In genomic region chr1:15406911-15407559, GRCh38 we compare ENCODE assay signal across 9 cellular contexts. TPM values are rescaled to one million over a fixed set of nuclear protein-coding genes. Genes with fewer than 3 reads are reported as not detected.
DNase-seq lines count a peak whose midpoint lies in the region; ATAC-seq and TF ChIP-seq lines count a peak whose summit lies in the region.
"Had no signal": no experiment of that assay in that cellular context is flagged by ENCODE, and none has a peak within 500 bp of the region (broad histone marks: within the 10 kb centered on the region; RNA-seq: fewer than 3 reads in every experiment).

No MANE protein-coding gene starts in this region.

- no peak for TF ChIP-seq EP300 in transverse colon (IDR thresholded peaks at IDR 0.05; ENCODE audit: low read depth)

- H3K27ac ChIP-seq in mammary epithelial cell (ENCODE audit: insufficient read depth, low read depth, low read length) (no peak overlapping the region), transverse colon (peak overlapping the region; percentile 11 to 54 (median 41))

- H3K27ac Mint-ChIP-seq in IgD-negative memory B cell: peak overlapping the region in 2 of 3 donors; percentile 85 to 94
- H3K27ac Mint-ChIP-seq: T-helper 1 cell treated with Interleukin-12 subunit alpha and Interleukin-12 subunit beta and Interleukin-4 antibody, amounts not matched to agents 30 μg/mL and 1 μg/mL, for 36 hours had no signal

- no peak for ATAC-seq in GM19328 (IDR thresholded peaks at IDR 0.05; ENCODE audit: unreplicated experiment)
- ATAC-seq in GM21786 (IDR thresholded peaks at IDR 0.05; ENCODE audit: unreplicated experiment): no peak

- 32% methylated on average over 7 of the region's 7 CpGs for WGBS in mammary epithelial cell (ENCODE audit: low coverage, missing lambda C conversion rate)
- WGBS in transverse colon (ENCODE audit: low coverage in 1 of 2), 2 donors: 18 to 56% methylated on average over 3 to 7 of the region's 7 CpGs

- H3K4me3 ChIP-seq in mammary epithelial cell (replicated peaks in 1 of 3; ENCODE audit: insufficient read depth in 1 of 3, low read depth in 2 of 3, low read length in 3 of 3): no peak overlapping the region
- H3K4me3 ChIP-seq in transverse colon: no peak overlapping the region

- H3K4me1 Mint-ChIP-seq in IgD-negative memory B cell: peaks cover 13 to 20% (median 15%) of the 10 kb centered on the region in 3 donors

- intact Hi-C loops in mammary epithelial cell (cut with micrococcal nuclease): loop anchor here (2.0 kb wide), 1 partner anchor 26 kb away; no protein-coding TSS in a partner anchor
- intact Hi-C loops in transverse colon (cut with DNase I; ENCODE audit: low total_unique reads): no loop called here

- H3K4me2 ChIP-seq in mammary epithelial cell (ENCODE audit: insufficient read depth, low read depth, low read length): no peak overlapping the region

- H3K4me3 Mint-ChIP-seq in IgD-negative memory B cell: peak overlapping the region in 3 of 4 donors; percentile 9 to 55 (median 27)
- H3K4me3 Mint-ChIP-seq: T-helper 1 cell treated with Interleukin-12 subunit alpha and Interleukin-12 subunit beta and Interleukin-4 antibody, amounts not matched to agents 30 μg/mL and 1 μg/mL, for 36 hours had no signal

- H3K27me3 ChIP-seq in mammary epithelial cell (ENCODE audit: insufficient read depth, low read length) (no peaks in the 10 kb centered on the region), transverse colon (no peaks in the 10 kb centered on the region)

- H4K20me1 ChIP-seq in mammary epithelial cell (ENCODE audit: insufficient read depth, low read length): no peaks in the 10 kb centered on the region

- no peaks in the 10 kb centered on the region for H3K9me3 ChIP-seq in mammary epithelial cell (replicated peaks; ENCODE audit: insufficient read depth, low read length)
- H3K9me3 ChIP-seq in transverse colon: no peaks in the 10 kb centered on the region

- peak overlapping the region; percentile 9 for H2AFZ ChIP-seq in mammary epithelial cell (ENCODE audit: low read depth, low read length)

- no peaks in the 10 kb centered on the region for H3K9me3 Mint-ChIP-seq in IgD-negative memory B cell
- H3K9me3 Mint-ChIP-seq: T-helper 1 cell treated with Interleukin-12 subunit alpha and Interleukin-12 subunit beta and Interleukin-4 antibody, amounts not matched to agents 30 μg/mL and 1 μg/mL, for 36 hours had no signal

- H3K27me3 Mint-ChIP-seq in IgD-negative memory B cell: no peaks in the 10 kb centered on the region

- TF ChIP-seq CTCF in mammary epithelial cell (conservative IDR thresholded peaks at IDR 0.05 in 1 of 2, IDR thresholded peaks at IDR 0.05 in 1 of 2; ENCODE audit: extremely low read depth in 1 of 2, insufficient read depth in 1 of 2, low read depth in 1 of 2, low read length in 2 of 2) (no peak), transverse colon (IDR thresholded peaks at IDR 0.05) (no peak)

- no peak overlapping the region for H3K9ac ChIP-seq in mammary epithelial cell (ENCODE audit: insufficient read depth, low read length)

- H3K36me3 Mint-ChIP-seq in IgD-negative memory B cell: no peaks in the 10 kb centered on the region

- H3K4me1 ChIP-seq in mammary epithelial cell (ENCODE audit: insufficient read depth, low read length) (peaks cover 15% of the 10 kb centered on the region), transverse colon (peaks cover 5 to 21% (median 13%) of the 10 kb centered on the region in 4 donors)

- peaks cover 24% of the 10 kb centered on the region for H3K79me2 ChIP-seq in mammary epithelial cell (ENCODE audit: insufficient read depth, low read length)

- no TSS peak for BruUV-seq in mammary epithelial cell (replicated peaks; lab: Mats Ljungman, UMichigan)

- dilution Hi-C loops in mammary epithelial cell (cut with HindIII; ENCODE audit: low sequenced_read_pairs): no loop called here

- DNase-seq in mammary epithelial cell (peak; percentile 75), lung microvascular endothelial cell (ENCODE audit: low read depth in 2 of 2) (peak; percentile 28 to 57), transverse colon (no peak), NCI-H1930 (lab: John Stamatoyannopoulos, UW) (no peak)
- DNase-seq: GOT3 had no signal

- in situ Hi-C loops in mammary epithelial cell (cut with MboI; ENCODE audit: low sequenced_read_pairs in 2 of 2): no loop called here
- in situ Hi-C loops in transverse colon (cut with MboI; ENCODE audit: low pct_ligation_motif_present in 1 of 4, low pct_unique_long_range_greater_than_20kb in 1 of 4, low sequenced_read_pairs in 3 of 4): no loop called here

- CTCF ChIA-PET in mammary epithelial cell (lab: Charles Lee; ENCODE audit: low non-redundant PET): no interaction called here

- no peaks in the 10 kb centered on the region for H3K36me3 ChIP-seq in mammary epithelial cell (ENCODE audit: insufficient read depth, low read length)
- no peaks in the 10 kb centered on the region for H3K36me3 ChIP-seq in transverse colon

- no peak for TF ChIP-seq POLR2A in transverse colon (IDR thresholded peaks at IDR 0.05)

RNA-seq across cellular contexts. Expression of gene EFHD2, which starts 2.7 kb away (rescaled TPM):
- polyA plus RNA-seq in IgD-negative memory B cell (81.8 TPM), mammary epithelial cell (61.9 TPM)
- total RNA-seq in mammary epithelial cell (10 to 100 TPM; 17.8 to 56.2 TPM), lung microvascular endothelial cell (20.2 and 26.6 TPM in 2 replicates), transverse colon (100 to 1,000 TPM in 3 of 4 donors, 10 to 100 TPM in 1; 88.0 to 188 (median 174) TPM)
- polyA minus RNA-seq in mammary epithelial cell: 17.1 TPM

RNA-seq across cellular contexts. Expression of gene CTRC, which starts 31.2 kb away (rescaled TPM):
- polyA plus RNA-seq in IgD-negative memory B cell (not detected), mammary epithelial cell (not detected)
- total RNA-seq in mammary epithelial cell (not detected), lung microvascular endothelial cell (not detected in 2 replicates), transverse colon (under 1 TPM in 1 of 4 donors, not detected in 3; 0.64 TPM)
- not detected for polyA minus RNA-seq in mammary epithelial cell

RNA-seq across cellular contexts. Expression of gene CELA2A, which starts 49.5 kb away (rescaled TPM):
- polyA plus RNA-seq in IgD-negative memory B cell (not detected), mammary epithelial cell (not detected)
- total RNA-seq in mammary epithelial cell (not detected), lung microvascular endothelial cell (not detected in 2 replicates), transverse colon (not detected)
- polyA minus RNA-seq in mammary epithelial cell: not detected

Comparison
In these comparisons a context has a peak if more than half of its experiments do, and no peak if none do; other contexts are left out.
1. DNase-seq: peak in mammary epithelial cell (single experiment) and lung microvascular endothelial cell (2 of 2); none in transverse colon (single experiment) and NCI-H1930 (0 of 2).